In the genomic region with DNA sequence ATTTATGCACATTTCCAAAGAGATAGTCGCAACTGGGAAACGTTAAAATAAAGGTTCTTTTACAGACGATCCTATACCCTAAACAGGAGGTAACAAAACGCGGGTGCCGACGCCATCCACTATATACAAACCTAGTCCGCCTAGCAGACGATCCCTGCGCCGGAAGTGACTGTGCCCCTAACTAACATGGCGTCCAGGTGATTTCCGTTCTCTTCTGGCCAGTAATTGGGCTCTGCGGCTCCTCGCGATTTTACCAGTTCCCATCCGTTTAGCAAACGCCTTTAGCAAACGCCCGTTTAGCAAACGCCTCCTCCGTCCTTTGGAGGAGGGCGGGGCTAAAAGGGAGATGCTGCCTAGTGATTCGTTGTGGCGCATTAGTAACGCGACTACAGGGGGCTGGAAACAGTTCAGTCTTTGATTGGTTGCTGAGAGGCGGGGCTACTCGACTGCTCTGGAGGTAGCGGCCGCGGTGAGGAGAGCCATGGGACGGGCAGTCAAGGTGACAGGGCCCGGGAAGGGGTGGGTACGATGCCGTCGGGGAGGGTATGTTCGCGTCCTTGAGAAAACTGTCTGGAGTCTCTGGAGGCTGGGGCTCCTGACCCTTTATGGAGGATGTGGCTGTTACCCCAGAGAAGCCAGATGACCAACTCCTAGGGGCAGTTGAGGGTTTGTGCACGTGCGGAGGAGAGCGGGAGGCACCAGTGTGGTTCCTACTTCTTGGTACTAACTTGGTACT, we compare ENCODE assay signal across 1 cellular context.
TF ChIP-seq lines count a peak whose summit lies in the region.

Gene LYRM7, plus strand, starts transcription at position 405 of the 736 bp plus-strand sequence. Its CDS starts 77 bp downstream, at position 482.

TF ChIP-seq in K562, 482 proteins besides CTCF, POLR2A, EP300 and RAD21 (continued from another document and continues in another):
- TF ChIP-seq, protein P1, sequence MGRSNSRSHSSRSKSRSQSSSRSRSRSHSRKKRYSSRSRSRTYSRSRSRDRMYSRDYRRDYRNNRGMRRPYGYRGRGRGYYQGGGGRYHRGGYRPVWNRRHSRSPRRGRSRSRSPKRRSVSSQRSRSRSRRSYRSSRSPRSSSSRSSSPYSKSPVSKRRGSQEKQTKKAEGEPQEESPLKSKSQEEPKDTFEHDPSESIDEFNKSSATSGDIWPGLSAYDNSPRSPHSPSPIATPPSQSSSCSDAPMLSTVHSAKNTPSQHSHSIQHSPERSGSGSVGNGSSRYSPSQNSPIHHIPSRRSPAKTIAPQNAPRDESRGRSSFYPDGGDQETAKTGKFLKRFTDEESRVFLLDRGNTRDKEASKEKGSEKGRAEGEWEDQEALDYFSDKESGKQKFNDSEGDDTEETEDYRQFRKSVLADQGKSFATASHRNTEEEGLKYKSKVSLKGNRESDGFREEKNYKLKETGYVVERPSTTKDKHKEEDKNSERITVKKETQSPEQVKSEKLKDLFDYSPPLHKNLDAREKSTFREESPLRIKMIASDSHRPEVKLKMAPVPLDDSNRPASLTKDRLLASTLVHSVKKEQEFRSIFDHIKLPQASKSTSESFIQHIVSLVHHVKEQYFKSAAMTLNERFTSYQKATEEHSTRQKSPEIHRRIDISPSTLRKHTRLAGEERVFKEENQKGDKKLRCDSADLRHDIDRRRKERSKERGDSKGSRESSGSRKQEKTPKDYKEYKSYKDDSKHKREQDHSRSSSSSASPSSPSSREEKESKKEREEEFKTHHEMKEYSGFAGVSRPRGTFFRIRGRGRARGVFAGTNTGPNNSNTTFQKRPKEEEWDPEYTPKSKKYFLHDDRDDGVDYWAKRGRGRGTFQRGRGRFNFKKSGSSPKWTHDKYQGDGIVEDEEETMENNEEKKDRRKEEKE (IDR thresholded peaks at IDR 0.05; ENCODE audit: borderline replicate concordance in 1 of 2, control insufficient read depth in 1 of 2, low read depth in 2 of 2, low read length in 1 of 2): 0 out of 4 replicates have a peak, but pooled peaks of 1 of the 2 experiments have one; percentile 48
- TF ChIP-seq BRF2 (IDR thresholded peaks at IDR 0.05; ENCODE audit: borderline replicate concordance, insufficient read depth, insufficient read length) (no peak), ZNF174 (CRISPR knock-in tag; IDR thresholded peaks at IDR 0.05) (0 out of 2 replicates have a peak, but pooled peaks have one; percentile 20), SMARCA5 (IDR thresholded peaks at IDR 0.05) (no peak), SIX5 (IDR thresholded peaks at IDR 0.05; ENCODE audit: borderline replicate concordance in 1 of 2, insufficient read depth in 1 of 2, low read depth in 1 of 2, low read length in 2 of 2) (peak; percentile 54 to 56; a peak in 2 of 4 replicates), HDAC1 (IDR thresholded peaks at IDR 0.05) (peak in 1 of 2 experiments; percentile 92; a peak in 2 of 4 replicates), ZNF253 (CRISPR knock-in tag; conservative IDR thresholded peaks at IDR 0.05) (no peak), ZBTB17 (CRISPR knock-in tag; IDR thresholded peaks at IDR 0.05) (peak; percentile 23; the same call in 1 of the 2 replicates), SMAD3 (CRISPR knock-in tag; conservative IDR thresholded peaks at IDR 0.05) (no peak), UBTF (IDR thresholded peaks at IDR 0.05; ENCODE audit: borderline replicate concordance in 1 of 2, low read depth in 2 of 2, low read length in 2 of 2) (0 out of 4 replicates have a peak, but pooled peaks of 1 of the 2 experiments have one; percentile 18), TBP (optimal IDR thresholded peaks at IDR 0.05; ENCODE audit: low read depth, low read length) (peak; percentile 76), MYBL2 (IDR thresholded peaks at IDR 0.05; ENCODE audit: low read depth) (peak; percentile 77), MYBL2 (CRISPR knock-in tag; IDR thresholded peaks at IDR 0.05; ENCODE audit: borderline replicate concordance) (no peak), ZNF717 (CRISPR knock-in tag; IDR thresholded peaks at IDR 0.05) (no peak), MBD2 (IDR thresholded peaks at IDR 0.05; ENCODE audit: borderline replicate concordance, low read depth) (peak; percentile 79; the same call in 1 of the 2 replicates), CBX2 (IDR thresholded peaks at IDR 0.05; ENCODE audit: insufficient read depth, low read length, poor library complexity, severe bottlenecking) (no peak), BRD9 (IDR thresholded peaks at IDR 0.05; ENCODE audit: low read depth, partially characterized antibody) (peak; percentile 19), SNAPC5 (CRISPR knock-in tag; IDR thresholded peaks at IDR 0.05) (no peak), MECOM (CRISPR knock-in tag; IDR thresholded peaks at IDR 0.05) (peak; percentile 37; the same call in 1 of the 2 replicates), CC2D1A (IDR thresholded peaks at IDR 0.05) (peak; percentile 49; the same call in 1 of the 2 replicates), FOSL1 (tag; conservative IDR thresholded peaks at IDR 0.05) (0 out of 2 replicates have a peak, but pooled peaks have one; percentile 12), MEIS2 (IDR thresholded peaks at IDR 0.05; ENCODE audit: partially characterized antibody) (peak; percentile 52), FOXK1 (CRISPR knock-in tag; IDR thresholded peaks at IDR 0.05; ENCODE audit: borderline replicate concordance) (no peak), ZBTB43 (CRISPR knock-in tag; IDR thresholded peaks at IDR 0.05) (0 out of 2 replicates have a peak, but pooled peaks have one; percentile 50), BRF1 (IDR thresholded peaks at IDR 0.05; ENCODE audit: borderline replicate concordance, extremely low read depth, insufficient read length) (no peak), CREM (IDR thresholded peaks at IDR 0.05; ENCODE audit: low read depth) (peak; percentile 98), DMBX1 (CRISPR knock-in tag; IDR thresholded peaks at IDR 0.05; ENCODE audit: borderline replicate concordance) (peak; percentile 68; the same call in 1 of the 2 replicates), MEF2D (tag; conservative IDR thresholded peaks at IDR 0.05; ENCODE audit: low read depth) (no peak), TOE1 (IDR thresholded peaks at IDR 0.05; ENCODE audit: borderline replicate concordance) (peak; percentile 41; the same call in 1 of the 2 replicates), TOE1 (CRISPR knock-in tag; IDR thresholded peaks at IDR 0.05; ENCODE audit: borderline replicate concordance, low read depth) (no peak), PTBP1 (IDR thresholded peaks at IDR 0.05; ENCODE audit: low read depth, low read length) (no peak), MAZ (CRISPR knock-in tag; conservative IDR thresholded peaks at IDR 0.05 in 1 of 2, IDR thresholded peaks at IDR 0.05 in 1 of 2) (peak; percentile 12 to 75; a peak in 2 of 4 replicates), SRSF3 (IDR thresholded peaks at IDR 0.05; ENCODE audit: insufficient read depth, low read length) (no peak), VEZF1 (CRISPR knock-in tag; IDR thresholded peaks at IDR 0.05) (peak; percentile 66)
- TF ChIP-seq, protein P2, sequence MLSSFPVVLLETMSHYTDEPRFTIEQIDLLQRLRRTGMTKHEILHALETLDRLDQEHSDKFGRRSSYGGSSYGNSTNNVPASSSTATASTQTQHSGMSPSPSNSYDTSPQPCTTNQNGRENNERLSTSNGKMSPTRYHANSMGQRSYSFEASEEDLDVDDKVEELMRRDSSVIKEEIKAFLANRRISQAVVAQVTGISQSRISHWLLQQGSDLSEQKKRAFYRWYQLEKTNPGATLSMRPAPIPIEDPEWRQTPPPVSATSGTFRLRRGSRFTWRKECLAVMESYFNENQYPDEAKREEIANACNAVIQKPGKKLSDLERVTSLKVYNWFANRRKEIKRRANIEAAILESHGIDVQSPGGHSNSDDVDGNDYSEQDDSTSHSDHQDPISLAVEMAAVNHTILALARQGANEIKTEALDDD (IDR thresholded peaks at IDR 0.05): peak; percentile 62
- TF ChIP-seq, protein P3, sequence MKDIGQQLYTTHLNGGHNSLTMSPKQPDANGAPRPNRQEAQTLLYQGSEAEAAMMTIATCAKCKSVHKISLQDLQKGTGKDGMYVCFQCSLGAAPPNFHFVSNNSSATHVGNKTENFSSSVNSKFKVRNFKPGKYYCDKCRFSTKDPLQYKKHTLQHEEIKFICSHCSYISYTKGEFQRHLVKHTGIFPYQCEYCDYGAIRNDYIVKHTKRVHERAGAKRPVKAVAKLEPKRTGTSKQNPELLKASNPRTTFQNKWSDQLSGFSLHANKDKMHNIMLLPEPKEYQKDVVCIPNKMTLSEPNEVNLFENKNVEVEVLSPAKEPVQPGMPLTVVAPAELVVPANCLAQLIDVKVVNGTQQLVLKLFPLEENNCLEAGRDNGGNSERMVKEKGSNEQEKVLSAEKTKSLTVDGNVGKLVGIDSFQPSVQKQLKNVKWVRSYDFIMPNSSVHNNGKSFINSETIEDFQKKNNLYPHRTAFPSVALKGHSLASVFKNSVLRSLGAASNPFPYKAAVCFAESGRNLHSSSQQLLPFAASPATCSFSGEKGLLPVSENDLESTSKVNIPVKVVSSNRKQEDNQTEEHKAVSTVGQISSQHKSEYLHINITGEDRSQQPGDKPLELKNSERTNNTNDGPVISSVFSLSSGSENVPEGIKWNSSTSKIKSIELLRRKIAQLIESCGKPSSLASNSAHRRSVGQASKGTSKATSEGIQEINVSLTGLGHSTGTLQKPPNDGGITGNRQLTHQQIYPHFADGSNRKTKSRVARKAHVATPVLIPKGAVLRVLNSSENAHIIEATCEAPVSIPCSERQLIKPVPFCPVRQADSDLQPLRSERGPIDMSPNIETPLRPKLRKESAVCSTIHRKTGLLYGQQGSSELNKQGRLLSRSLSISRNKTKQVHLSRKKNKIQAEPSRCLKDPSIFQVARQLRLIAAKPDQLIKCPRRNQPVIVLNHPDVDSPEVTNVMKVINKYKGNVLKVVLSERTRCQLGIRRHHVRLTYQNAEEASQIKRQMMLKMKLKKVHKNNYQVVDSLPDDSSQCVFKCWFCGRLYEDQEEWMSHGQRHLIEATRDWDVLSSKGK (CRISPR knock-in tag; IDR thresholded peaks at IDR 0.05): no peak
- TF ChIP-seq, protein P4, sequence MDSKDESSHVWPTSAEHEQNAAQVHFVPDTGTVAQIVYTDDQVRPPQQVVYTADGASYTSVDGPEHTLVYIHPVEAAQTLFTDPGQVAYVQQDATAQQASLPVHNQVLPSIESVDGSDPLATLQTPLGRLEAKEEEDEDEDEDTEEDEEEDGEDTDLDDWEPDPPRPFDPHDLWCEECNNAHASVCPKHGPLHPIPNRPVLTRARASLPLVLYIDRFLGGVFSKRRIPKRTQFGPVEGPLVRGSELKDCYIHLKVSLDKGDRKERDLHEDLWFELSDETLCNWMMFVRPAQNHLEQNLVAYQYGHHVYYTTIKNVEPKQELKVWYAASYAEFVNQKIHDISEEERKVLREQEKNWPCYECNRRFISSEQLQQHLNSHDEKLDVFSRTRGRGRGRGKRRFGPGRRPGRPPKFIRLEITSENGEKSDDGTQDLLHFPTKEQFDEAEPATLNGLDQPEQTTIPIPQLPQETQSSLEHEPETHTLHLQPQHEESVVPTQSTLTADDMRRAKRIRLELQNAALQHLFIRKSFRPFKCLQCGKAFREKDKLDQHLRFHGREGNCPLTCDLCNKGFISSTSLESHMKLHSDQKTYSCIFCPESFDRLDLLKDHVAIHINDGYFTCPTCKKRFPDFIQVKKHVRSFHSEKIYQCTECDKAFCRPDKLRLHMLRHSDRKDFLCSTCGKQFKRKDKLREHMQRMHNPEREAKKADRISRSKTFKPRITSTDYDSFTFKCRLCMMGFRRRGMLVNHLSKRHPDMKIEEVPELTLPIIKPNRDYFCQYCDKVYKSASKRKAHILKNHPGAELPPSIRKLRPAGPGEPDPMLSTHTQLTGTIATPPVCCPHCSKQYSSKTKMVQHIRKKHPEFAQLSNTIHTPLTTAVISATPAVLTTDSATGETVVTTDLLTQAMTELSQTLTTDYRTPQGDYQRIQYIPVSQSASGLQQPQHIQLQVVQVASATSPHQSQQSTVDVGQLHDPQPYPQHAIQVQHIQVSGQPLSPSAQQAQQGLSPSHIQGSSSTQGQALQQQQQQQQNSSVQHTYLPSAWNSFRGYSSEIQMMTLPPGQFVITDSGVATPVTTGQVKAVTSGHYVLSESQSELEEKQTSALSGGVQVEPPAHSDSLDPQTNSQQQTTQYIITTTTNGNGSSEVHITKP (IDR thresholded peaks at IDR 0.05; ENCODE audit: partially characterized antibody): peak; percentile 77
